2 cellular contexts compared by ENCODE assay signal in the genomic region with DNA sequence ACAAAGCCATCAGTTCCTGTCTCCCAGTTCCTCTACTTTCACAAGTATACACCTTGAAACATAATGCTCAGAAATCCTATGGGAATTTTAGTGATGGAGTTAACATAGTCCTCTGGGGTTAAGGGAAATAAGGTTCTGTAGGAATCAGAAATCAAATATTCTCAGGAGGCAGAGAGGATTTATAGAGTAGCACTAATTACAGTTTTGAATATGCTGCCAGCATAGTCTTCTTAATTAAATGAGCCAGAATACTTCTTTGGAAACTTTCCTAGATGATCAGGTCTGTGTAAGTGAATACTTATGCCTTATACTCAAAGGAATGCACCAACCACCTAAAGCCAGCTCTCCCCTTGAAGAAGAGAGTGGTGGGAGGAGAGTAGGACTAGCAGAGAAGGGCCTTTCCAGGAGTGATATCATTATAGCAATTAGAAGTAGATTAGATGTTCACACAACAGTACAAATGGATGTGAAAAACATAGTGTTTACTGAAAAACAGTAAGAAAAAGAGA.
A peak's percentile ranks its signal among the peaks of the same experiment; 100 is the strongest.
TF ChIP-seq lines count a peak whose summit lies in the region.

No MANE protein-coding gene starts in this region.

TF ChIP-seq in SK-N-SH treated with all-trans-retinoic acid at 6 μM for 48 hours, 23 proteins besides CTCF, POLR2A, EP300 and RAD21 (continued from another document):
- TF ChIP-seq, protein P1, sequence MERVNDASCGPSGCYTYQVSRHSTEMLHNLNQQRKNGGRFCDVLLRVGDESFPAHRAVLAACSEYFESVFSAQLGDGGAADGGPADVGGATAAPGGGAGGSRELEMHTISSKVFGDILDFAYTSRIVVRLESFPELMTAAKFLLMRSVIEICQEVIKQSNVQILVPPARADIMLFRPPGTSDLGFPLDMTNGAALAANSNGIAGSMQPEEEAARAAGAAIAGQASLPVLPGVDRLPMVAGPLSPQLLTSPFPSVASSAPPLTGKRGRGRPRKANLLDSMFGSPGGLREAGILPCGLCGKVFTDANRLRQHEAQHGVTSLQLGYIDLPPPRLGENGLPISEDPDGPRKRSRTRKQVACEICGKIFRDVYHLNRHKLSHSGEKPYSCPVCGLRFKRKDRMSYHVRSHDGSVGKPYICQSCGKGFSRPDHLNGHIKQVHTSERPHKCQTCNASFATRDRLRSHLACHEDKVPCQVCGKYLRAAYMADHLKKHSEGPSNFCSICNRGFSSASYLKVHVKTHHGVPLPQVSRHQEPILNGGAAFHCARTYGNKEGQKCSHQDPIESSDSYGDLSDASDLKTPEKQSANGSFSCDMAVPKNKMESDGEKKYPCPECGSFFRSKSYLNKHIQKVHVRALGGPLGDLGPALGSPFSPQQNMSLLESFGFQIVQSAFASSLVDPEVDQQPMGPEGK (CRISPR knock-in tag; IDR thresholded peaks at IDR 0.05; ENCODE audit: borderline replicate concordance): no peak
- TF ChIP-seq TOX (CRISPR knock-in tag; IDR thresholded peaks at IDR 0.05; ENCODE audit: borderline replicate concordance): no peak
- peak; percentile 94 for TF ChIP-seq ISL1 (CRISPR knock-in tag; IDR thresholded peaks at IDR 0.05)
- TF ChIP-seq BACH2 (CRISPR knock-in tag; IDR thresholded peaks at IDR 0.05; ENCODE audit: borderline replicate concordance): no peak
- no peak for TF ChIP-seq ZFP3 (CRISPR knock-in tag; IDR thresholded peaks at IDR 0.05)
- TF ChIP-seq PPARA (CRISPR knock-in tag; IDR thresholded peaks at IDR 0.05; ENCODE audit: borderline replicate concordance): no peak

TF ChIP-seq in SK-N-SH, 30 proteins besides CTCF, POLR2A, EP300 and RAD21 (continued from another document):
- TF ChIP-seq, protein P2, sequence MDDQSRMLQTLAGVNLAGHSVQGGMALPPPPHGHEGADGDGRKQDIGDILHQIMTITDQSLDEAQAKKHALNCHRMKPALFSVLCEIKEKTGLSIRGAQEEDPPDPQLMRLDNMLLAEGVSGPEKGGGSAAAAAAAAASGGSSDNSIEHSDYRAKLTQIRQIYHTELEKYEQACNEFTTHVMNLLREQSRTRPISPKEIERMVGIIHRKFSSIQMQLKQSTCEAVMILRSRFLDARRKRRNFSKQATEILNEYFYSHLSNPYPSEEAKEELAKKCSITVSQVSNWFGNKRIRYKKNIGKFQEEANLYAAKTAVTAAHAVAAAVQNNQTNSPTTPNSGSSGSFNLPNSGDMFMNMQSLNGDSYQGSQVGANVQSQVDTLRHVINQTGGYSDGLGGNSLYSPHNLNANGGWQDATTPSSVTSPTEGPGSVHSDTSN (IDR thresholded peaks at IDR 0.05): no peak
- TF ChIP-seq, protein P3, sequence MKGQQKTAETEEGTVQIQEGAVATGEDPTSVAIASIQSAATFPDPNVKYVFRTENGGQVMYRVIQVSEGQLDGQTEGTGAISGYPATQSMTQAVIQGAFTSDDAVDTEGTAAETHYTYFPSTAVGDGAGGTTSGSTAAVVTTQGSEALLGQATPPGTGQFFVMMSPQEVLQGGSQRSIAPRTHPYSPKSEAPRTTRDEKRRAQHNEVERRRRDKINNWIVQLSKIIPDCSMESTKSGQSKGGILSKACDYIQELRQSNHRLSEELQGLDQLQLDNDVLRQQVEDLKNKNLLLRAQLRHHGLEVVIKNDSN (IDR thresholded peaks at IDR 0.05; ENCODE audit: borderline replicate concordance, low read depth): no peak
- no peak for TF ChIP-seq JUND (IDR thresholded peaks at IDR 0.05)
- no peak for TF ChIP-seq FOXJ3 (CRISPR knock-in tag; IDR thresholded peaks at IDR 0.05)
- no peak for TF ChIP-seq RFX5 (IDR thresholded peaks at IDR 0.05; ENCODE audit: low read length)
- TF ChIP-seq CHD2 (IDR thresholded peaks at IDR 0.05; ENCODE audit: low read length, partially characterized antibody): no peak
- TF ChIP-seq NFIC (IDR thresholded peaks at IDR 0.05; ENCODE audit: borderline replicate concordance): no peak
- TF ChIP-seq GATA2 (CRISPR knock-in tag; IDR thresholded peaks at IDR 0.05): no peak
- no peak for TF ChIP-seq TEAD4 (IDR thresholded peaks at IDR 0.05; ENCODE audit: borderline replicate concordance, insufficient read depth)
TF ChIP-seq in SK-N-SH: peak in this region for 0.
